ENCODE assay signal across 8 cellular contexts in genomic region chr1:217660353-217661062, GRCh38. TPM values are rescaled to one million over a fixed set of nuclear protein-coding genes. Genes with fewer than 3 reads are reported as not detected.
DNase-seq lines count a peak whose midpoint lies in the region; ATAC-seq and TF ChIP-seq lines count a peak whose summit lies in the region.

No MANE protein-coding gene starts in this region.

- H3K27me3 Mint-ChIP-seq in activated T-helper 2 cell treated with anti-CD3 and anti-CD28 coated beads, Interferon-gamma antibody, Interleukin-2, Interleukin-4, amounts not matched to agents 10 μg/mL and 5 μg/mL and 100 μg/mL, durations not matched to agents 14 hours and 24 hours and 36 hours (ENCODE audit: low read depth), result peaks cover 2% of the 10 kb centered on the region

- no peak overlapping the region for H3K27ac Mint-ChIP-seq in activated T-helper 2 cell treated with anti-CD3 and anti-CD28 coated beads, Interferon-gamma antibody, Interleukin-2, Interleukin-4, amounts not matched to agents 10 μg/mL and 5 μg/mL and 100 μg/mL, durations not matched to agents 14 hours and 24 hours and 36 hours

- H3K9me2 ChIP-seq in MM.1S (replicated peaks; ENCODE audit: insufficient read depth, low read length), result no peaks in the 10 kb centered on the region

- no peaks in the 10 kb centered on the region for H3K9me3 Mint-ChIP-seq in activated T-helper 2 cell treated with anti-CD3 and anti-CD28 coated beads, Interferon-gamma antibody, Interleukin-2, Interleukin-4, amounts not matched to agents 10 μg/mL and 5 μg/mL and 100 μg/mL, durations not matched to agents 14 hours and 24 hours and 36 hours

- H3K27me3 ChIP-seq in MM.1S (replicated peaks; ENCODE audit: insufficient read depth, low read length), result no peaks in the 10 kb centered on the region

- peak; percentile 46 for TF ChIP-seq CTCF in GM12865 (IDR thresholded peaks at IDR 0.05; ENCODE audit: insufficient read depth, low read depth, low read length, missing control alignments)
- peak; percentile 41 for TF ChIP-seq CTCF in MM.1S (IDR thresholded peaks at IDR 0.05; ENCODE audit: low read length)

- H3K36me3 ChIP-seq in MM.1S (replicated peaks; ENCODE audit: insufficient read depth, low read length), result no peaks in the 10 kb centered on the region

- peak; percentile 60 for ATAC-seq in GM21619 (IDR thresholded peaks at IDR 0.05; ENCODE audit: unreplicated experiment)

- H3K9me3 ChIP-seq in MM.1S (replicated peaks; ENCODE audit: insufficient read depth, low read length), result no peaks in the 10 kb centered on the region

- 0 out of 2 replicates have a peak, but pooled peaks cover 6% of the 10 kb centered on the region for H3K4me1 ChIP-seq in MM.1S (ENCODE audit: low read length)

- H3K4me2 ChIP-seq in MM.1S (ENCODE audit: low read depth, low read length), result no peak overlapping the region

- H3K79me2 ChIP-seq in MM.1S (ENCODE audit: low read length), result no peaks in the 10 kb centered on the region

- H3K27ac ChIP-seq in MM.1S (ENCODE audit: low read length), result no peak overlapping the region

- DNase-seq in GM12865 (ENCODE audit: low read depth) (peak; percentile 31), MM.1S (peak; percentile 44), dedifferentiated amniotic fluid mesenchymal stem cell (ENCODE audit: extremely low spot score) (peak; percentile 49), pons (ENCODE audit: low spot score) (peak; percentile 44), SW 1271 (lab: John Stamatoyannopoulos, UW) (no peak)
- DNase-seq in activated CD4-positive, alpha-beta T cell treated with anti-CD3 and anti-CD28 coated beads, Interleukin-2, amount 50 U/mL, for 48 hours, result no peak
- DNase-seq in activated T-helper 2 cell treated with anti-CD3 and anti-CD28 coated beads, Interferon-gamma antibody, Interleukin-2, Interleukin-4, amounts not matched to agents 10 μg/mL and 5 μg/mL and 100 μg/mL, durations not matched to agents 14 hours and 24 hours and 36 hours (ENCODE audit: low spot score), result no peak

- no peak overlapping the region for H3K9ac ChIP-seq in MM.1S (ENCODE audit: low read length)

- H3K4me3 Mint-ChIP-seq in activated T-helper 2 cell treated with anti-CD3 and anti-CD28 coated beads, Interferon-gamma antibody, Interleukin-2, Interleukin-4, amounts not matched to agents 10 μg/mL and 5 μg/mL and 100 μg/mL, durations not matched to agents 14 hours and 24 hours and 36 hours (ENCODE audit: low read depth), result no peak overlapping the region

- H3F3A ChIP-seq in MM.1S (ENCODE audit: insufficient read depth, low read length), result no peaks in the 10 kb centered on the region

- no peaks in the 10 kb centered on the region for H3K36me3 Mint-ChIP-seq in activated T-helper 2 cell treated with anti-CD3 and anti-CD28 coated beads, Interferon-gamma antibody, Interleukin-2, Interleukin-4, amounts not matched to agents 10 μg/mL and 5 μg/mL and 100 μg/mL, durations not matched to agents 14 hours and 24 hours and 36 hours (ENCODE audit: low read depth)

- intact Hi-C loops in activated T-helper 2 cell treated with anti-CD3 and anti-CD28 coated beads, Interferon-gamma antibody, Interleukin-2, Interleukin-4, amounts not matched to agents 10 μg/mL and 5 μg/mL and 100 μg/mL, durations not matched to agents 14 hours and 24 hours and 36 hours (cut with micrococcal nuclease), result no loop called here

- no peak overlapping the region for H3K4me3 ChIP-seq in GM12865 (ENCODE audit: low read depth, low read length)
- no peak overlapping the region for H3K4me3 ChIP-seq in MM.1S (ENCODE audit: low read length)

- H4K20me1 ChIP-seq in MM.1S (ENCODE audit: insufficient read depth, low read length), result no peaks in the 10 kb centered on the region

- H2AFZ ChIP-seq in MM.1S (ENCODE audit: low read length), result no peak overlapping the region

- H3K4me1 Mint-ChIP-seq in activated T-helper 2 cell treated with anti-CD3 and anti-CD28 coated beads, Interferon-gamma antibody, Interleukin-2, Interleukin-4, amounts not matched to agents 10 μg/mL and 5 μg/mL and 100 μg/mL, durations not matched to agents 14 hours and 24 hours and 36 hours (ENCODE audit: low read depth), result no peaks in the 10 kb centered on the region

RNA-seq across cellular contexts. Expression of gene SPATA17, which starts 29.4 kb away (rescaled TPM):
- total RNA-seq in activated T-helper 2 cell treated with anti-CD3 and anti-CD28 coated beads, Interferon-gamma antibody, Interleukin-2, Interleukin-4, amounts not matched to agents 10 μg/mL and 5 μg/mL and 100 μg/mL, durations not matched to agents 14 hours and 24 hours and 36 hours, result not detected in 2 replicates

RNA-seq across cellular contexts. Expression of gene GPATCH2, which starts 29.6 kb away (rescaled TPM):
- total RNA-seq in activated T-helper 2 cell treated with anti-CD3 and anti-CD28 coated beads, Interferon-gamma antibody, Interleukin-2, Interleukin-4, amounts not matched to agents 10 μg/mL and 5 μg/mL and 100 μg/mL, durations not matched to agents 14 hours and 24 hours and 36 hours, result 8.9 and 10.7 TPM in 2 replicates

Comparison
In these comparisons a context has a peak if more than half of its experiments do, and no peak if none do; other contexts are left out.
1. DNase-seq: peak in GM12865 (single experiment), MM.1S (single experiment), dedifferentiated amniotic fluid mesenchymal stem cell (single experiment) and pons (single experiment); none in activated CD4-positive, alpha-beta T cell treated with anti-CD3 and anti-CD28 coated beads, Interleukin-2, amount 50 U/mL, for 48 hours (0 of 2), SW 1271 (0 of 2) and activated T-helper 2 cell treated with anti-CD3 and anti-CD28 coated beads, Interferon-gamma antibody, Interleukin-2, Interleukin-4, amounts not matched to agents 10 μg/mL and 5 μg/mL and 100 μg/mL, durations not matched to agents 14 hours and 24 hours and 36 hours (single experiment).